Comparison of ENCODE assay signal across 15 cellular contexts in genomic region chr15:48880070-48880634, GRCh38. TPM values are rescaled to one million over a fixed set of nuclear protein-coding genes. Genes with fewer than 3 reads are reported as not detected.
DNase-seq lines count a peak whose midpoint lies in the region; ATAC-seq and TF ChIP-seq lines count a peak whose summit lies in the region.
"Had no signal": no experiment of that assay in that cellular context is flagged by ENCODE, and none has a peak within 500 bp of the region (broad histone marks: within the 10 kb centered on the region; RNA-seq: fewer than 3 reads in every experiment).

No MANE protein-coding gene starts in this region.

- peaks cover 3% of the 10 kb centered on the region for H3K9me3 Mint-ChIP-seq in activated CD4-positive, alpha-beta T cell treated with anti-CD3 and anti-CD28 coated beads for 36 hours (ENCODE audit: low read depth)

- no peaks in the 10 kb centered on the region for H3K27me3 ChIP-seq in Karpas-422 (ENCODE audit: low read length)
- H3K27me3 ChIP-seq in neuron (ENCODE audit: insufficient read depth, low read length), result no peaks in the 10 kb centered on the region

- no peaks in the 10 kb centered on the region for H3K9me2 ChIP-seq in Karpas-422 (replicated peaks; ENCODE audit: insufficient read depth, low read length)

- peak overlapping the region; percentile 48 for H3K27ac Mint-ChIP-seq in activated CD4-positive, alpha-beta T cell treated with anti-CD3 and anti-CD28 coated beads for 36 hours

- H4K20me1 ChIP-seq in Karpas-422 (ENCODE audit: insufficient read depth, low read depth, low read length), result peaks cover 24% of the 10 kb centered on the region

- ATAC-seq in activated CD4-positive, alpha-beta T cell treated with anti-CD3 and anti-CD28 coated beads for 36 hours, result no peak
- no peak for ATAC-seq in GM19324 (IDR thresholded peaks at IDR 0.05; ENCODE audit: low FRiP score, unreplicated experiment)
- ATAC-seq in GM19467 (IDR thresholded peaks at IDR 0.05; ENCODE audit: unreplicated experiment), result no peak
- ATAC-seq in GM21423 (IDR thresholded peaks at IDR 0.05; ENCODE audit: unreplicated experiment), result no peak
- ATAC-seq: activated CD4-positive, CD25-positive, alpha-beta regulatory T cell treated with anti-CD3 and anti-CD28 coated beads, Interleukin-2, amount 50 U/mL, for 24 hours had no signal

- peaks cover 19% of the 10 kb centered on the region for H3K79me2 ChIP-seq in Karpas-422 (ENCODE audit: low read length)

- peak overlapping the region; percentile 89 for H3K4me2 ChIP-seq in Karpas-422 (ENCODE audit: low read depth, low read length, poor library complexity, severe bottlenecking)

- H3K4me3 Mint-ChIP-seq in activated CD4-positive, alpha-beta T cell treated with anti-CD3 and anti-CD28 coated beads for 36 hours, result peak overlapping the region; percentile 98

- TF ChIP-seq CTCF in astrocyte of the spinal cord (IDR thresholded peaks at IDR 0.05; ENCODE audit: low read depth, low read length), result no peak

- POLR2A ChIA-PET in activated CD4-positive, alpha-beta T cell treated with anti-CD3 and anti-CD28 coated beads for 36 hours (lab: Charles Lee), result no interaction called here

- peaks cover 32% of the 10 kb centered on the region for H3K4me1 ChIP-seq in Karpas-422 (ENCODE audit: low read length)
- H3K4me1 ChIP-seq in neuron (ENCODE audit: insufficient read depth, low read length), result peaks cover 17% of the 10 kb centered on the region

- DNase-seq in activated CD4-positive, alpha-beta T cell treated with anti-CD3 and anti-CD28 coated beads for 36 hours, result no peak
- DNase-seq in activated CD4-positive, alpha-beta T cell treated with anti-CD3 and anti-CD28 coated beads, Interleukin-2, amount 50 U/mL, for 48 hours, result no peak
- no peak for DNase-seq in Karpas-422
- DNase-seq in astrocyte of the spinal cord (ENCODE audit: low read depth, low spot score), result no peak
- DNase-seq: amygdala; NCI-H1694; nucleus accumbens; stimulated activated CD4-positive, alpha-beta T cell treated with anti-CD3 and anti-CD28 coated beads, Interleukin-4, amount 100 ng/mL, for 4 hours had no signal

- no peak overlapping the region for H2AFZ ChIP-seq in Karpas-422 (ENCODE audit: low read length)
- no peak overlapping the region for H2AFZ ChIP-seq in neuron (ENCODE audit: low read depth, low read length)

- H3K4me1 Mint-ChIP-seq in activated CD4-positive, alpha-beta T cell treated with anti-CD3 and anti-CD28 coated beads for 36 hours, result peaks cover 45% of the 10 kb centered on the region

- intact Hi-C loops in activated CD4-positive, alpha-beta T cell treated with anti-CD3 and anti-CD28 coated beads for 36 hours (cut with DNase I, micrococcal nuclease), result no loop called here

- H3K36me3 Mint-ChIP-seq in activated CD4-positive, alpha-beta T cell treated with anti-CD3 and anti-CD28 coated beads for 36 hours (ENCODE audit: low read depth), result peaks cover 28% of the 10 kb centered on the region

- in situ Hi-C loops in astrocyte of the spinal cord (cut with HindIII; ENCODE audit: low sequenced_read_pairs), result no loop called here

- H3K4me3 ChIP-seq in Karpas-422 (ENCODE audit: low read length), result no peak overlapping the region
- H3K4me3 ChIP-seq in astrocyte of the spinal cord (ENCODE audit: low read depth, low read length), result peak overlapping the region; percentile 4
- H3K4me3 ChIP-seq in neuron (ENCODE audit: low read length), result peak overlapping the region; percentile 64

- H3K27me3 Mint-ChIP-seq in activated CD4-positive, alpha-beta T cell treated with anti-CD3 and anti-CD28 coated beads for 36 hours, result peaks cover 9% of the 10 kb centered on the region

- no peaks in the 10 kb centered on the region for H3K9me3 ChIP-seq in Karpas-422 (ENCODE audit: low read length)
- H3K9me3 ChIP-seq in neuron (ENCODE audit: low read length), result no peaks in the 10 kb centered on the region

- H3K9ac ChIP-seq in Karpas-422 (ENCODE audit: low read length), result no peak overlapping the region

- CTCF ChIA-PET in activated CD4-positive, alpha-beta T cell treated with anti-CD3 and anti-CD28 coated beads for 36 hours (lab: Charles Lee), result interaction anchor here (1.1 kb wide), 1 partner anchor 95 kb away, joined by 5 read pairs; no protein-coding TSS in a partner anchor

- no peak overlapping the region for H3K27ac ChIP-seq in Karpas-422 (ENCODE audit: low read length)
- H3K27ac ChIP-seq: epithelial cell of prostate, HL-60 had no signal

- H3K36me3 ChIP-seq in Karpas-422 (ENCODE audit: insufficient read depth, low read length) (0 out of 2 replicates have a peak, but pooled peaks cover 8% of the 10 kb centered on the region), neuron (ENCODE audit: insufficient read depth, low read length) (peaks cover 6% of the 10 kb centered on the region)

RNA-seq across cellular contexts. Expression of gene EID1, which starts 2.2 kb away (rescaled TPM):
- 10 to 100 TPM; 73.6 to 82.5 TPM for total RNA-seq in activated CD4-positive, alpha-beta T cell treated with anti-CD3 and anti-CD28 coated beads for 36 hours
- 86.7 and 106 TPM in 2 replicates for total RNA-seq in Karpas-422 (2014; rRNA removed; shearing (Covaris generic); ENCODE audit: low replicate concordance)
